Comparison of ENCODE assay signal across 1 cellular context in genomic region chr5:175842506-175842905, GRCh38.
TF ChIP-seq lines count a peak whose summit lies in the region.

No MANE protein-coding gene starts in this region.

TF ChIP-seq in WTC11, 78 proteins besides CTCF, POLR2A, EP300 and RAD21 (continued from another document):
- no peak for TF ChIP-seq IRF1 (CRISPR knock-in tag; IDR thresholded peaks at IDR 0.05)
- TF ChIP-seq PRDM15 (CRISPR knock-in tag; IDR thresholded peaks at IDR 0.05), result no peak
